Comparison of ENCODE assay signal across 22 cellular contexts in the genomic region with DNA sequence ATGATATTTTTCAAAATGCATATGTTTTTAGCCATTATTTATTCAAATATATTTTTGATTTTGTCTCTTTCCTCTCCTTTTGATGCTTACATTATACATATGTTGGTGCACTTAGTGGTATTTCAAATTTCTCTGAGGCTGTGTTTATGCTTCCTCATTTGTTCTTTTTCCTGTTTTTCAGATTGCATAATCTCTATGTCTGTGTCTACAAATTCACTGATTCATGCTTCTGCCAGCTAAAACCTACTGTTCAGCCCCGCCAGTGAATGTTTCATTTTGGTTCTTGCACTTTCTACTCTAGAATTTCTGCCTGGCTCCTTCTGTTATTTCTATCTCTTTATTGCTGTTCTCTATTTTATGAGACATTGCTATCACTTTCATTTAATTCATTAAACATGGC.
DNase-seq lines count a peak whose midpoint lies in the region; ATAC-seq and TF ChIP-seq lines count a peak whose summit lies in the region.
"Had no signal": no experiment of that assay in that cellular context is flagged by ENCODE, and none has a peak within 500 bp of the region (broad histone marks: within the 10 kb centered on the region; RNA-seq: fewer than 3 reads in every experiment).

No MANE protein-coding gene starts in this region.

- H3K4me1 ChIP-seq in OCI-LY3 (ENCODE audit: low read length), result no peaks in the 10 kb centered on the region
- H3K4me1 ChIP-seq: foreskin keratinocyte had no signal

- H3K79me2 ChIP-seq in OCI-LY3 (ENCODE audit: low read length), result no peaks in the 10 kb centered on the region

- H3K9me3 ChIP-seq in OCI-LY3 (ENCODE audit: insufficient read depth, low read length), result no peaks in the 10 kb centered on the region; the same call in 1 of the 2 replicates

- no peak overlapping the region for H3K4me2 ChIP-seq in OCI-LY3 (ENCODE audit: low read length)

- H3K4me3 ChIP-seq in OCI-LY3 (ENCODE audit: low read length), result no peak overlapping the region
- H3K4me3 ChIP-seq in choroid plexus epithelial cell (ENCODE audit: low read depth, low read length), result no peak overlapping the region
- no peak overlapping the region for H3K4me3 ChIP-seq in brain microvascular endothelial cell (ENCODE audit: low read depth, low read length)
- H3K4me3 ChIP-seq: SK-N-MC, skin epidermis had no signal

- TF ChIP-seq CTCF in OCI-LY3 (IDR thresholded peaks at IDR 0.05; ENCODE audit: low read depth, low read length) (no peak), choroid plexus epithelial cell (conservative IDR thresholded peaks at IDR 0.05; ENCODE audit: low read depth, low read length) (no peak), brain microvascular endothelial cell (IDR thresholded peaks at IDR 0.05; ENCODE audit: low read depth, low read length, missing control alignments) (no peak)

- H3K36me3 ChIP-seq in OCI-LY3 (replicated peaks; ENCODE audit: low read depth, low read length) (no peaks in the 10 kb centered on the region), brain microvascular endothelial cell (replicated peaks) (no peaks in the 10 kb centered on the region)

- H3K9ac ChIP-seq in OCI-LY3 (ENCODE audit: low read length), result no peak overlapping the region

- H3K27me3 ChIP-seq in OCI-LY3 (ENCODE audit: low read depth, low read length) (no peaks in the 10 kb centered on the region), brain microvascular endothelial cell (replicated peaks) (no peaks in the 10 kb centered on the region)
- H3K27me3 ChIP-seq: foreskin keratinocyte had no signal

- DNase-seq in Kasumi-1 (lab: John Stamatoyannopoulos, UW) (peak; percentile 32 to 61), choroid plexus epithelial cell (ENCODE audit: low read depth) (peak; percentile 46), sciatic nerve (ENCODE audit: low spot score) (no peak), brain microvascular endothelial cell (no peak), superior temporal gyrus (ENCODE audit: extremely low spot score) (no peak)
- DNase-seq: activated CD4-positive, alpha-beta T cell treated with anti-CD3 and anti-CD28 coated beads for 1 hour; activated CD8-positive, alpha-beta T cell treated with anti-CD3 and anti-CD28 coated beads for 36 hours; activated gamma-delta T cell treated with Interleukin-2 at 50 U/mL for 16 hours; activated naive CD8-positive, alpha-beta T cell treated with anti-CD3 and anti-CD28 coated beads, Interleukin-2, amount 50 U/mL, for 24 hours; activated T-cell treated with anti-CD3 and anti-CD28 coated beads for 4 hours; effector memory CD4-positive, alpha-beta T cell; GDM1; left colon; NCI-H1436; nucleus accumbens; T-helper 9 cell; trophoblast cell had no signal

- intact Hi-C loops in sciatic nerve (cut with DNase I), result no loop called here

- no peak overlapping the region for H3K27ac ChIP-seq in OCI-LY3 (ENCODE audit: low read length)
- H3K27ac ChIP-seq in brain microvascular endothelial cell, result no peak overlapping the region
- H3K27ac ChIP-seq: foreskin keratinocyte, SK-N-MC, skin epidermis had no signal

- H4K20me1 ChIP-seq in OCI-LY3 (ENCODE audit: insufficient read depth, low read length), result no peaks in the 10 kb centered on the region

- H2AFZ ChIP-seq in OCI-LY3 (ENCODE audit: low read depth, low read length), result 0 out of 2 replicates have a peak overlapping the region, but pooled peaks have one; percentile 4

- in situ Hi-C loops in brain microvascular endothelial cell (cut with HindIII; ENCODE audit: low pct_ligation_motif_present, low sequenced_read_pairs), result no loop called here

- peak; percentile 28 for ATAC-seq in sciatic nerve
- ATAC-seq in GM21737 (IDR thresholded peaks at IDR 0.05; ENCODE audit: unreplicated experiment), result no peak
- ATAC-seq: activated CD8-positive, alpha-beta T cell treated with anti-CD3 and anti-CD28 coated beads for 36 hours; activated naive CD8-positive, alpha-beta T cell treated with anti-CD3 and anti-CD28 coated beads, Interleukin-2, amount 50 U/mL, for 24 hours; foreskin keratinocyte; left colon had no signal

Comparison
In these comparisons a context has a peak if more than half of its experiments do, and no peak if none do; other contexts are left out.
1. DNase-seq: peak in Kasumi-1 (2 of 2) and choroid plexus epithelial cell (single experiment); none in sciatic nerve (single experiment), brain microvascular endothelial cell (single experiment) and superior temporal gyrus (single experiment).